In the genomic region with DNA sequence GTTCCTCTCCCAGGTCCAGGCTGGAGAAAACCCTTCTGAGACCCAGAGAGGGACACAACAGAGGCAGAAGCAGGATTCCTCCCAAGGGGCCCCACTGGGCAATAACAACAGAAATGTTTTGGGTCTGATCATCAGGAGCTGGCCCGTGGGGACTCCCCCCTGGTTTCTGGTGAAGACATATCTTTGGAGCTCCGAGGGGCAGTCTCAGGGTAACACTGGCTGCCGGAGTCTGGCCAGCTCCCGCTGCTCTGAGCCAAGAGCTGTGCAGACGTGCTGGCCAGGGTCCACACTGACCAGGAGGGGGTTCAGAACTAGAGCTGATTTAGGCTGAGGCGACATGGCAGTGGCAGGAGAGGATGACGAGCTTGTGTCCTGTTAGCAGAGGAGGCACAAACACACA, we compare ENCODE assay signal across 1 cellular context.
TF ChIP-seq lines count a peak whose summit lies in the region.

No MANE protein-coding gene starts in this region.

TF ChIP-seq in IMR-90, 13 proteins besides CTCF, POLR2A, EP300 and RAD21 (continued from another document):
- TF ChIP-seq, protein P1, sequence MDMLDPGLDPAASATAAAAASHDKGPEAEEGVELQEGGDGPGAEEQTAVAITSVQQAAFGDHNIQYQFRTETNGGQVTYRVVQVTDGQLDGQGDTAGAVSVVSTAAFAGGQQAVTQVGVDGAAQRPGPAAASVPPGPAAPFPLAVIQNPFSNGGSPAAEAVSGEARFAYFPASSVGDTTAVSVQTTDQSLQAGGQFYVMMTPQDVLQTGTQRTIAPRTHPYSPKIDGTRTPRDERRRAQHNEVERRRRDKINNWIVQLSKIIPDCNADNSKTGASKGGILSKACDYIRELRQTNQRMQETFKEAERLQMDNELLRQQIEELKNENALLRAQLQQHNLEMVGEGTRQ (IDR thresholded peaks at IDR 0.05; ENCODE audit: low read depth, low read length): no peak
- TF ChIP-seq MAFK (IDR thresholded peaks at IDR 0.05; ENCODE audit: low read depth, low read length): no peak
- TF ChIP-seq ELK1 (IDR thresholded peaks at IDR 0.05; ENCODE audit: borderline replicate concordance, low read depth, low read length): no peak
- TF ChIP-seq BHLHE40 (IDR thresholded peaks at IDR 0.05; ENCODE audit: low read depth, low read length): no peak
- TF ChIP-seq NFE2L2 (IDR thresholded peaks at IDR 0.05; ENCODE audit: low read depth, low read length): no peak
- TF ChIP-seq MAZ (IDR thresholded peaks at IDR 0.05; ENCODE audit: borderline replicate concordance, low read depth, low read length): no peak
- no peak for TF ChIP-seq CHD1 (IDR thresholded peaks at IDR 0.05; ENCODE audit: low read depth, low read length)
- TF ChIP-seq MXI1 (IDR thresholded peaks at IDR 0.05; ENCODE audit: borderline replicate concordance, low read depth, low read length): no peak
- no peak for TF ChIP-seq RFX5 (IDR thresholded peaks at IDR 0.05; ENCODE audit: low read depth, low read length)
